Comparison of ENCODE assay signal across 20 cellular contexts in genomic region chr2:63789318-63790051, GRCh38. TPM values are rescaled to one million over a fixed set of nuclear protein-coding genes. Genes with fewer than 3 reads are reported as not detected.
DNase-seq lines count a peak whose midpoint lies in the region; ATAC-seq and TF ChIP-seq lines count a peak whose summit lies in the region.
"Had no signal": no experiment of that assay in that cellular context is flagged by ENCODE, and none has a peak within 500 bp of the region (broad histone marks: within the 10 kb centered on the region; RNA-seq: fewer than 3 reads in every experiment).

No MANE protein-coding gene starts in this region.

- intact Hi-C loops in left ventricle myocardium superior (cut with micrococcal nuclease) = no loop called here

- peaks cover 8% of the 10 kb centered on the region for H3K9me3 Mint-ChIP-seq in activated CD4-positive, alpha-beta memory T cell treated with anti-CD3 and anti-CD28 coated beads, Interleukin-2, amount 10 ng/mL, durations not matched to agents 7 days and 5 days
- H3K9me3 Mint-ChIP-seq: CD8-positive, alpha-beta T cell had no signal

- H3K27me3 ChIP-seq in right atrium auricular region = no peaks in the 10 kb centered on the region
- H3K27me3 ChIP-seq: breast epithelium, esophagus squamous epithelium had no signal

- DNase-seq in left ventricle myocardium superior = no peak
- DNase-seq in right atrium auricular region (ENCODE audit: low spot score) = no peak
- DNase-seq in astrocyte of the spinal cord (ENCODE audit: low read depth, low spot score) = peak; percentile 45
- DNase-seq in iris pigment epithelial cell (ENCODE audit: low read depth) = peak; percentile 36
- no peak for DNase-seq in putamen (ENCODE audit: low spot score)
- no peak for DNase-seq in H4 (ENCODE audit: low spot score)
- DNase-seq in activated CD4-positive, alpha-beta memory T cell treated with anti-CD3 and anti-CD28 coated beads, Interleukin-2, amount 10 ng/mL, durations not matched to agents 7 days and 5 days = no peak
- DNase-seq: activated CD4-positive, CD25-positive, alpha-beta regulatory T cell treated with anti-CD3 and anti-CD28 coated beads, Interleukin-2, amount 50 U/mL, for 72 hours; activated CD8-positive, alpha-beta memory T cell treated with anti-CD3 and anti-CD28 coated beads, Interleukin-2, amount 50 U/mL, for 4 hours; CD8-positive, alpha-beta T cell; DND-41; effector CD4-positive, alpha-beta T cell; esophagus squamous epithelium; NCI-H1436; NCI-H2227 treated with DMSO at 0.1 percent for 48 hours; SIG-M5; stimulated activated naive CD4-positive, alpha-beta T cell treated with Interleukin-2 at 50 U/mL for 16 hours had no signal

- in situ Hi-C loops in astrocyte of the spinal cord (cut with HindIII; ENCODE audit: low sequenced_read_pairs) = no loop called here

- H3K27ac Mint-ChIP-seq in activated CD4-positive, alpha-beta memory T cell treated with anti-CD3 and anti-CD28 coated beads, Interleukin-2, amount 10 ng/mL, durations not matched to agents 7 days and 5 days = no peak overlapping the region
- H3K27ac Mint-ChIP-seq: CD8-positive, alpha-beta T cell had no signal

- H3K4me3 Mint-ChIP-seq in activated CD4-positive, alpha-beta memory T cell treated with anti-CD3 and anti-CD28 coated beads, Interleukin-2, amount 10 ng/mL, durations not matched to agents 7 days and 5 days = no peak overlapping the region
- H3K4me3 Mint-ChIP-seq: CD8-positive, alpha-beta T cell had no signal

- POLR2A ChIA-PET in activated CD4-positive, alpha-beta memory T cell treated with anti-CD3 and anti-CD28 coated beads, Interleukin-2, amount 10 ng/mL, durations not matched to agents 7 days and 5 days (lab: Charles Lee) = no interaction called here

- CTCF ChIA-PET in activated CD4-positive, alpha-beta memory T cell treated with anti-CD3 and anti-CD28 coated beads, Interleukin-2, amount 10 ng/mL, durations not matched to agents 7 days and 5 days (lab: Charles Lee) = no interaction called here

- peaks cover 4% of the 10 kb centered on the region for H3K4me1 Mint-ChIP-seq in activated CD4-positive, alpha-beta memory T cell treated with anti-CD3 and anti-CD28 coated beads, Interleukin-2, amount 10 ng/mL, durations not matched to agents 7 days and 5 days

- H3K27ac ChIP-seq in right atrium auricular region = no peak overlapping the region
- H3K27ac ChIP-seq: esophagus squamous epithelium had no signal

- peaks cover 0 to 4% of the 10 kb centered on the region in 2 donors for H3K4me1 ChIP-seq in right atrium auricular region
- H3K4me1 ChIP-seq: breast epithelium, esophagus squamous epithelium had no signal

- H3K4me3 ChIP-seq in right atrium auricular region (no peak overlapping the region), astrocyte of the spinal cord (ENCODE audit: low read depth, low read length) (no peak overlapping the region)
- H3K4me3 ChIP-seq: A549, breast epithelium, esophagus squamous epithelium had no signal

- no peaks in the 10 kb centered on the region for H3K27me3 Mint-ChIP-seq in activated CD4-positive, alpha-beta memory T cell treated with anti-CD3 and anti-CD28 coated beads, Interleukin-2, amount 10 ng/mL, durations not matched to agents 7 days and 5 days

- TF ChIP-seq CTCF in right atrium auricular region (IDR thresholded peaks at IDR 0.05) = no peak
- no peak for TF ChIP-seq CTCF in astrocyte of the spinal cord (IDR thresholded peaks at IDR 0.05; ENCODE audit: low read depth, low read length)

- no peaks in the 10 kb centered on the region for H3K9me3 ChIP-seq in right atrium auricular region
- H3K9me3 ChIP-seq: A549, breast epithelium, esophagus squamous epithelium had no signal

- H3K36me3 ChIP-seq in right atrium auricular region = no peaks in the 10 kb centered on the region
- H3K36me3 ChIP-seq: breast epithelium, esophagus squamous epithelium had no signal

- no peaks in the 10 kb centered on the region for H3K36me3 Mint-ChIP-seq in activated CD4-positive, alpha-beta memory T cell treated with anti-CD3 and anti-CD28 coated beads, Interleukin-2, amount 10 ng/mL, durations not matched to agents 7 days and 5 days (ENCODE audit: low read depth)
- H3K36me3 Mint-ChIP-seq: CD8-positive, alpha-beta T cell had no signal

- ATAC-seq in left ventricle myocardium superior (peak; percentile 48), GM21619 (IDR thresholded peaks at IDR 0.05; ENCODE audit: unreplicated experiment) (no peak)
- ATAC-seq: CD8-positive, alpha-beta T cell had no signal

RNA-seq across cellular contexts. Expression of gene UGP2, which starts 52.2 kb away (rescaled TPM):
- total RNA-seq in left ventricle myocardium superior (368 TPM), right atrium auricular region (100 to 1,000 TPM; 204 to 209 TPM)
- total RNA-seq in H4 (2014; rRNA removed; shearing (Covaris generic)) = 69.6 and 79.8 TPM in 2 replicates
- total RNA-seq in activated CD4-positive, alpha-beta memory T cell treated with anti-CD3 and anti-CD28 coated beads, Interleukin-2, amount 10 ng/mL, durations not matched to agents 7 days and 5 days = 100 to 1,000 TPM; 180 TPM

Comparison
In these comparisons a context has a peak if more than half of its experiments do, and no peak if none do; other contexts are left out.
1. DNase-seq: peak in astrocyte of the spinal cord (single experiment) and iris pigment epithelial cell (single experiment); none in left ventricle myocardium superior (single experiment), right atrium auricular region (single experiment), putamen (single experiment), H4 (single experiment) and activated CD4-positive, alpha-beta memory T cell treated with anti-CD3 and anti-CD28 coated beads, Interleukin-2, amount 10 ng/mL, durations not matched to agents 7 days and 5 days (single experiment).